Comparison of ENCODE assay signal across 8 cellular contexts in genomic region chr7:131111081-131111576, GRCh38.
DNase-seq lines count a peak whose midpoint lies in the region; ATAC-seq and TF ChIP-seq lines count a peak whose summit lies in the region.

No MANE protein-coding gene starts in this region.

- H3K9me3 Mint-ChIP-seq in activated naive CD8-positive, alpha-beta T cell (ENCODE audit: low read depth), result no peaks in the 10 kb centered on the region

- no peak for TF ChIP-seq CTCF in retinal pigment epithelial cell (conservative IDR thresholded peaks at IDR 0.05; ENCODE audit: low read depth, low read length)

- H3K27me3 Mint-ChIP-seq in activated naive CD8-positive, alpha-beta T cell, result no peaks in the 10 kb centered on the region

- peak; percentile 14 for ATAC-seq in left ventricle myocardium superior
- no peak for ATAC-seq in GM21723 (IDR thresholded peaks at IDR 0.05; ENCODE audit: unreplicated experiment)

- H3K36me3 Mint-ChIP-seq in activated naive CD8-positive, alpha-beta T cell, result no peaks in the 10 kb centered on the region

- H3K27ac Mint-ChIP-seq in activated naive CD8-positive, alpha-beta T cell, result peak overlapping the region; percentile 81

- peak overlapping the region; percentile 59 for H3K4me3 ChIP-seq in retinal pigment epithelial cell (ENCODE audit: low read length)

- H3K4me1 Mint-ChIP-seq in activated naive CD8-positive, alpha-beta T cell (ENCODE audit: low read depth), result peaks cover 42% of the 10 kb centered on the region

- intact Hi-C loops in left ventricle myocardium superior (cut with micrococcal nuclease), result loop anchor here (10.0 kb wide), 1 partner anchor 194 kb away; no protein-coding TSS in a partner anchor

- DNase-seq in NCI-H526 (lab: John Stamatoyannopoulos, UW), result peak; percentile 25 to 50
- DNase-seq in NCI-H526 treated with DMSO at 0.1 percent for 48 hours (lab: John Stamatoyannopoulos, UW), result no peak
- peak; percentile 68 for DNase-seq in NCI-H146 treated with DMSO at 0.1 percent for 48 hours (lab: John Stamatoyannopoulos, UW; ENCODE audit: unreplicated experiment)
- no peak for DNase-seq in left ventricle myocardium superior
- DNase-seq in retinal pigment epithelial cell (ENCODE audit: low read depth), result peak; percentile 89
- DNase-seq in NCI-H1048 (lab: John Stamatoyannopoulos, UW), result no peak

- H3K4me3 Mint-ChIP-seq in activated naive CD8-positive, alpha-beta T cell, result peak overlapping the region; percentile 99

Comparison
In these comparisons a context has a peak if more than half of its experiments do, and no peak if none do; other contexts are left out.
1. DNase-seq: peak in NCI-H526 (2 of 2), NCI-H146 treated with DMSO at 0.1 percent for 48 hours (single experiment) and retinal pigment epithelial cell (single experiment); none in NCI-H526 treated with DMSO at 0.1 percent for 48 hours (single experiment), left ventricle myocardium superior (single experiment) and NCI-H1048 (single experiment).